ENCODE assay signal across 24 cellular contexts in genomic region chr2:21746499-21746898, GRCh38.
DNase-seq lines count a peak whose midpoint lies in the region; ATAC-seq, FAIRE-seq and TF ChIP-seq lines count a peak whose summit lies in the region.
"Had no signal": no experiment of that assay in that cellular context is flagged by ENCODE, and none has a peak within 500 bp of the region (broad histone marks: within the 10 kb centered on the region; RNA-seq: fewer than 3 reads in every experiment).

No MANE protein-coding gene starts in this region.

- H3K9me1 ChIP-seq in IMR-90 (ENCODE audit: insufficient read depth, low read length), result no peaks in the 10 kb centered on the region

- H4K91ac ChIP-seq in IMR-90 (ENCODE audit: insufficient read depth, low read depth, low read length), result no peak overlapping the region

- CTCF ChIA-PET in HepG2 (lab: Yijun Ruan, JAX; ENCODE audit: low intra/inter-chr PET ratio, low total read pairs), result no interaction called here
- CTCF ChIA-PET in IMR-90 (lab: Yijun Ruan, JAX), result no interaction called here

- in situ Hi-C loops in HepG2 (cut with HindIII; ENCODE audit: extremely low pct_ligation_motif_present, low pct_unique_long_range_greater_than_20kb), result no loop called here
- in situ Hi-C loops in IMR-90 (cut with MboI; ENCODE audit: low sequenced_read_pairs), result no loop called here

- H4K8ac ChIP-seq in IMR-90 (ENCODE audit: low read depth in 2 of 2, low read length in 2 of 2), result no peak overlapping the region

- no peak overlapping the region for H3K18ac ChIP-seq in IMR-90 (ENCODE audit: low read depth, low read length)

- H3K4me3 ChIP-seq in HepG2 (replicated peaks in 1 of 3; ENCODE audit: insufficient read depth in 1 of 3, low read depth in 2 of 3, low read length in 3 of 3) (no peak overlapping the region), right lobe of liver (no peak overlapping the region), IMR-90 (ENCODE audit: insufficient read depth, low read depth, low read length) (no peak overlapping the region), endodermal cell (ENCODE audit: low read length) (peak overlapping the region; percentile 71)
- H3K4me3 ChIP-seq: BLaER1 treated with 17β-estradiol and CSF1 and Interleukin-3, amounts not matched to agents 10 nM and 100 nM; GM12878 had no signal

- intact Hi-C loops in HepG2 (cut with micrococcal nuclease; ENCODE audit: unreplicated experiment), result no loop called here
- intact Hi-C loops in right lobe of liver (cut with DNase I), result no loop called here
- intact Hi-C loops in IMR-90 (cut with micrococcal nuclease), result no loop called here

- H3K79me1 ChIP-seq in IMR-90 (ENCODE audit: low read depth in 1 of 2, low read length in 2 of 2), result no peaks in the 10 kb centered on the region

- H3K4me1 ChIP-seq in HepG2 (ENCODE audit: insufficient read depth, low read length) (no peaks in the 10 kb centered on the region), right lobe of liver (no peaks in the 10 kb centered on the region), IMR-90 (ENCODE audit: control insufficient read depth, insufficient read depth, low read length) (no peaks in the 10 kb centered on the region), endodermal cell (ENCODE audit: control insufficient read depth, insufficient read depth, low read length) (no peaks in the 10 kb centered on the region)
- H3K4me1 ChIP-seq: Caco-2 had no signal

- TF ChIP-seq CTCF in HepG2 (CRISPR knock-in tag; IDR thresholded peaks at IDR 0.05) (no peak), right lobe of liver (IDR thresholded peaks at IDR 0.05) (no peak), IMR-90 (conservative IDR thresholded peaks at IDR 0.05; ENCODE audit: low read depth, low read length) (no peak), endodermal cell (conservative IDR thresholded peaks at IDR 0.05) (no peak)

- no peak overlapping the region for H3K27ac ChIP-seq in HepG2 (ENCODE audit: extremely low read length, insufficient read depth, low read length)
- H3K27ac ChIP-seq in right lobe of liver, result no peak overlapping the region
- H3K27ac ChIP-seq in IMR-90 (ENCODE audit: insufficient read depth, low read length), result no peak overlapping the region
- no peak overlapping the region for H3K27ac ChIP-seq in endodermal cell (ENCODE audit: low read depth, low read length)
- H3K27ac ChIP-seq: BLaER1 treated with 17β-estradiol and CSF1 and Interleukin-3, amounts not matched to agents 10 nM and 100 nM; C4-2B had no signal

- BruUV-seq in HepG2 (replicated peaks; lab: Mats Ljungman, UMichigan) (no TSS peak), IMR-90 (replicated peaks; lab: Mats Ljungman, UMichigan) (no TSS peak)

- no peak for TF ChIP-seq EP300 in HepG2 (IDR thresholded peaks at IDR 0.05; ENCODE audit: low read depth in 2 of 2, low read length in 2 of 2)
- TF ChIP-seq EP300 in HepG2 (CRISPR knock-in tag; IDR thresholded peaks at IDR 0.05; ENCODE audit: borderline replicate concordance), result no peak

- H4K20me1 ChIP-seq in HepG2 (ENCODE audit: insufficient read depth, low read length) (no peaks in the 10 kb centered on the region), IMR-90 (ENCODE audit: insufficient read depth, low read length) (no peaks in the 10 kb centered on the region)
- H4K20me1 ChIP-seq: BLaER1 treated with 17β-estradiol and CSF1 and Interleukin-3, amounts not matched to agents 10 nM and 100 nM had no signal

- H3K56ac ChIP-seq in IMR-90 (ENCODE audit: extremely low read depth, insufficient read depth, low read length), result no peak overlapping the region

- DNase-seq in HepG2 (ENCODE audit: low spot score) (no peak), right lobe of liver (no peak), IMR-90 (no peak), endodermal cell (no peak), GM03348 (ENCODE audit: low spot score) (no peak), MV-4-11 (lab: John Stamatoyannopoulos, UW) (no peak)
- DNase-seq: 8988T; AML-193; Caco-2; Calu3; CD4-positive, alpha-beta T cell; CD8-positive, alpha-beta T cell; DMS79 treated with DMSO at 0.1 percent for 48 hours; GF-D8 had no signal

- no peak overlapping the region for H3K4ac ChIP-seq in IMR-90 (ENCODE audit: low read depth, low read length)

- POLR2A ChIA-PET in HepG2 (lab: Yijun Ruan, JAX), result no interaction called here
- POLR2A ChIA-PET in IMR-90 (lab: Charles Lee; ENCODE audit: unreplicated experiment), result no interaction called here

- H3K14ac ChIP-seq in IMR-90 (replicated peaks; ENCODE audit: low read depth, low read length), result no peak overlapping the region; the same call in 1 of the 2 replicates

- no peak overlapping the region for H2BK15ac ChIP-seq in IMR-90 (ENCODE audit: low read depth, low read length)

- no peak overlapping the region for H2BK5ac ChIP-seq in IMR-90 (ENCODE audit: low read depth, low read length, poor library complexity, severe bottlenecking)

- TF ChIP-seq POLR2A in HepG2 (IDR thresholded peaks at IDR 0.05; ENCODE audit: insufficient read depth in 1 of 2, low read depth in 2 of 2, low read length in 2 of 2) (no peak), right lobe of liver (IDR thresholded peaks at IDR 0.05) (no peak), IMR-90 (IDR thresholded peaks at IDR 0.05; ENCODE audit: low read depth, low read length) (no peak)

- H3K4me2 ChIP-seq in HepG2 (ENCODE audit: low read depth, low read length), result no peak overlapping the region
- H3K4me2 ChIP-seq in IMR-90 (ENCODE audit: low read depth, low read length), result no peak overlapping the region

- FAIRE-seq in HepG2 (lab: Jason Lieb, UNC), result no peak
- FAIRE-seq: A204.1, D721Med, G401.6, GM12878, GM12892, GM18507, GM19239 had no signal

- no peak overlapping the region for H4K5ac ChIP-seq in IMR-90 (ENCODE audit: low read depth, low read length)

- TF ChIP-seq RAD21 in HepG2 (CRISPR knock-in tag; IDR thresholded peaks at IDR 0.05), result no peak
- no peak for TF ChIP-seq RAD21 in IMR-90 (IDR thresholded peaks at IDR 0.05; ENCODE audit: low read length)

- peaks cover 20% of the 10 kb centered on the region for H3K9me3 Mint-ChIP-seq in endodermal cell

- H2AK9ac ChIP-seq in IMR-90 (replicated peaks; ENCODE audit: low read depth, low read length, poor library complexity), result peak overlapping the region; percentile 16

- H3K9me3 ChIP-seq in HepG2 (ENCODE audit: low read length), result peaks cover 33% of the 10 kb centered on the region
- H3K9me3 ChIP-seq in right lobe of liver, result no peaks in the 10 kb centered on the region
- 0 out of 2 replicates have a peak, but pooled peaks cover 2% of the 10 kb centered on the region for H3K9me3 ChIP-seq in IMR-90 (ENCODE audit: control insufficient read depth, insufficient read depth, low read length)
- peaks cover 38% of the 10 kb centered on the region for H3K9me3 ChIP-seq in endodermal cell (ENCODE audit: control insufficient read depth, low read length)
- H3K9me3 ChIP-seq: Caco-2 had no signal

- peaks cover 12% of the 10 kb centered on the region for H3K4me1 Mint-ChIP-seq in endodermal cell
- H3K4me1 Mint-ChIP-seq: B cell had no signal

- H3K36me3 ChIP-seq in HepG2 (replicated peaks in 1 of 2; ENCODE audit: control insufficient read depth in 1 of 2, insufficient read depth in 2 of 2, low read length in 2 of 2) (no peaks in the 10 kb centered on the region), right lobe of liver (no peaks in the 10 kb centered on the region), IMR-90 (ENCODE audit: control insufficient read depth, insufficient read depth, low read length) (no peaks in the 10 kb centered on the region), endodermal cell (ENCODE audit: control insufficient read depth, insufficient read depth, low read length) (peaks cover 4% of the 10 kb centered on the region)

- 7% methylated on average over 3 of the region's 3 CpGs for WGBS in HepG2 (ENCODE audit: low lambda C conversion rate)
- 75% methylated on average over 3 of the region's 3 CpGs for WGBS in right lobe of liver (ENCODE audit: insufficient coverage, low coverage, low lambda C conversion rate, missing lambda C conversion rate)
- WGBS in IMR-90 (ENCODE audit: extremely low coverage in 2 of 2, insufficient read length in 1 of 2), 2 experiments, result no CpG with 5 or more reads among the region's 3 CpGs
- WGBS in endodermal cell (ENCODE audit: insufficient coverage in 1 of 2, insufficient read length in 1 of 2), 2 experiments, result 93 to 100% methylated on average over 1 to 3 of the region's 3 CpGs

- H3K27me3 ChIP-seq in HepG2 (ENCODE audit: control insufficient read depth in 1 of 2, insufficient read depth in 2 of 2, low read length in 2 of 2), result no peaks in the 10 kb centered on the region
- H3K27me3 ChIP-seq in right lobe of liver, result no peaks in the 10 kb centered on the region
- no peaks in the 10 kb centered on the region for H3K27me3 ChIP-seq in IMR-90 (ENCODE audit: control insufficient read depth, insufficient read depth, low read length)
- H3K27me3 ChIP-seq in endodermal cell (ENCODE audit: control insufficient read depth, insufficient read depth, low read length, poor library complexity, severe bottlenecking), result no peaks in the 10 kb centered on the region

- ATAC-seq in HepG2, result no peak
- no peak for ATAC-seq in right lobe of liver
- no peak for ATAC-seq in IMR-90 (ENCODE audit: low read depth)
- ATAC-seq: CD8-positive, alpha-beta T cell; GM12878 had no signal

- H2AFZ ChIP-seq in HepG2 (ENCODE audit: low read length) (no peak overlapping the region), IMR-90 (replicated peaks; ENCODE audit: low read length, poor library complexity) (no peak overlapping the region)

- no peak overlapping the region for H3K9ac ChIP-seq in HepG2 (ENCODE audit: insufficient read depth, low read depth, low read length)
- H3K9ac ChIP-seq in IMR-90 (ENCODE audit: low read depth, low read length), result no peak overlapping the region
- H3K9ac ChIP-seq in endodermal cell (ENCODE audit: extremely low read depth, low read length, poor library complexity, severe bottlenecking), result no peak overlapping the region
- H3K9ac ChIP-seq: BLaER1 treated with 17β-estradiol and CSF1 and Interleukin-3, amounts not matched to agents 10 nM and 100 nM had no signal

- peaks cover 3% of the 10 kb centered on the region for H3K36me3 Mint-ChIP-seq in endodermal cell (ENCODE audit: low read depth)
- H3K36me3 Mint-ChIP-seq: CD8-positive, alpha-beta T cell had no signal

- no peak overlapping the region for H2AK5ac ChIP-seq in IMR-90 (ENCODE audit: low read depth, low read length)

- no peaks in the 10 kb centered on the region for H3K79me2 ChIP-seq in HepG2 (ENCODE audit: insufficient read depth, low read length)

- no peak overlapping the region for H2BK120ac ChIP-seq in IMR-90 (ENCODE audit: low read depth, low read length)

- H2BK20ac ChIP-seq in IMR-90 (ENCODE audit: low read depth, low read length), result no peak overlapping the region

- dilution Hi-C loops in IMR-90 (cut with HindIII; ENCODE audit: low sequenced_read_pairs, unreplicated experiment), result no loop called here

- H3K23ac ChIP-seq in IMR-90 (ENCODE audit: low read depth, low read length), result no peak overlapping the region

- H3K27me3 Mint-ChIP-seq in endodermal cell (ENCODE audit: insufficient read depth), result no peaks in the 10 kb centered on the region
- H3K27me3 Mint-ChIP-seq: B cell; CD4-positive, alpha-beta T cell had no signal

- no peak overlapping the region for H3K4me3 Mint-ChIP-seq in endodermal cell
- H3K4me3 Mint-ChIP-seq: B cell; CD4-positive, alpha-beta T cell; CD8-positive, alpha-beta T cell had no signal

- no peak overlapping the region for H3K27ac Mint-ChIP-seq in endodermal cell
- H3K27ac Mint-ChIP-seq: B cell; CD4-positive, alpha-beta T cell; CD8-positive, alpha-beta T cell had no signal

TF ChIP-seq in HepG2, 621 proteins besides CTCF, POLR2A, EP300 and RAD21 (continues in another document):
- TF ChIP-seq KAT8 (CRISPR knock-in tag; IDR thresholded peaks at IDR 0.05), result no peak
